Comparison of ENCODE assay signal across 8 cellular contexts in the genomic region with DNA sequence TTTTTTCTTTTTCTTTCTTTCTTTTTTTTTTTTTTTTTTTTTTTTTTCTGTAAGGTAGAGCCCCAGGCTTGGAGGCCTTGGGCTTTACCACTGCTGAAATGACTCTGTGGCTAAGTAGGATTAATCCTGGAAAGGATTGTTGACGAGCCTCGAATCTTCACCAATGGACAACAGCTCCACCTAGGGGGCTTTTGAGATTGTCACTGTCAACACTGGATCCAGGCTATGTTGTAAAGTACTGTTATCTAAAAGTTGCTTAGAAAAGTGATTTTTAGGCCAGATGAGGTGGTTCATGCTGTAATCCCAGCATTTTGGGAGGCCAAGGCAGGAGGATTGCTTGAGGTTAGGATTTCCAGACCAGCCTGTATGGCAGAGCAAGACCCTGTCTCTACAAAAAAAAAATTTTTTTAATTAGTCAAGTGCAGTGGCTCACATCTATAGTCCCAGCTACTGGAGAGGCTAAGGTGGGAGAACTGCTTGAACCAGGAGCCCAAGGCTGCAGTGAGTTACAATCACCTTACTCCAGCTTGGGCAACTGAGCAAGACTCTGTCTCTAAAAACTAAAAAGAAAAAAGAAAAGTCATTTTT. TPM values are rescaled to one million over a fixed set of nuclear protein-coding genes. Genes with fewer than 3 reads are reported as not detected.
A peak's percentile ranks its signal among the peaks of the same experiment; 100 is the strongest.
DNase-seq lines count a peak whose midpoint lies in the region; ATAC-seq, FAIRE-seq and TF ChIP-seq lines count a peak whose summit lies in the region.

No MANE protein-coding gene starts in this region.

- H3K36me3 ChIP-seq in Loucy (ENCODE audit: insufficient read depth, low read length), result peaks cover 64% of the 10 kb centered on the region; the same call in 1 of the 2 replicates
- no peaks in the 10 kb centered on the region for H3K36me3 ChIP-seq in astrocyte (ENCODE audit: insufficient read depth, low read length)

- H3F3A ChIP-seq in Loucy (ENCODE audit: low read depth), result no peaks in the 10 kb centered on the region

- H3K79me2 ChIP-seq in Loucy (ENCODE audit: insufficient read depth, low read length) (no peaks in the 10 kb centered on the region), astrocyte (ENCODE audit: insufficient read depth, low read length) (no peaks in the 10 kb centered on the region)

- ATAC-seq in sciatic nerve, result peak; percentile 95
- no peak for ATAC-seq in HG02938 (IDR thresholded peaks at IDR 0.05; ENCODE audit: unreplicated experiment)
- ATAC-seq in GM18909 (IDR thresholded peaks at IDR 0.05; ENCODE audit: poor library complexity, unreplicated experiment), result no peak

- intact Hi-C loops in sciatic nerve (cut with DNase I), result no loop called here

- TF ChIP-seq CTCF in Loucy (conservative IDR thresholded peaks at IDR 0.05; ENCODE audit: low read length) (peak; percentile 83), astrocyte (IDR thresholded peaks at IDR 0.05; ENCODE audit: insufficient read depth, low read depth, low read length) (peak; percentile 75)

- no peak overlapping the region for H3K4me2 ChIP-seq in Loucy (ENCODE audit: low read depth, low read length, poor library complexity, severe bottlenecking)
- H3K4me2 ChIP-seq in astrocyte (ENCODE audit: low read length), result no peak overlapping the region

- H2AFZ ChIP-seq in Loucy (ENCODE audit: low read length) (no peak overlapping the region), astrocyte (ENCODE audit: low read depth, low read length) (no peak overlapping the region)

- peaks cover 17% of the 10 kb centered on the region for H3K36me3 Mint-ChIP-seq in astrocyte (ENCODE audit: low read depth, unreplicated experiment)

- no peak overlapping the region for H3K4me3 ChIP-seq in Loucy (ENCODE audit: low read length, poor library complexity, severe bottlenecking)
- no peak overlapping the region for H3K4me3 ChIP-seq in astrocyte (ENCODE audit: insufficient read depth, low read depth, low read length)

- H3K4me1 Mint-ChIP-seq in astrocyte (ENCODE audit: low read depth, unreplicated experiment), result peaks cover 12% of the 10 kb centered on the region

- H3K4me1 ChIP-seq in Loucy (ENCODE audit: insufficient read depth, low read length, poor library complexity, severe bottlenecking), result no peaks in the 10 kb centered on the region
- peaks cover 10% of the 10 kb centered on the region for H3K4me1 ChIP-seq in astrocyte (ENCODE audit: insufficient read depth, low read length)

- no peak overlapping the region for H3K4me3 Mint-ChIP-seq in astrocyte (ENCODE audit: unreplicated experiment)

- H3K27ac Mint-ChIP-seq in astrocyte (ENCODE audit: unreplicated experiment), result no peak overlapping the region

- no peaks in the 10 kb centered on the region for H3K9me3 ChIP-seq in Loucy (ENCODE audit: insufficient read depth, low read depth, low read length)
- no peaks in the 10 kb centered on the region for H3K9me3 ChIP-seq in astrocyte (ENCODE audit: insufficient read depth, low read depth, low read length)

- DNase-seq in T follicular helper cell (ENCODE audit: low read depth) (peak; percentile 22), astrocyte (ENCODE audit: low read depth) (peak; percentile 62), hepatic stellate cell (ENCODE audit: low spot score) (peak; percentile 85), sciatic nerve (ENCODE audit: low spot score) (peak; percentile 73)

- FAIRE-seq in G401.6 (lab: Jason Lieb, UNC) (peak; percentile 96), astrocyte (lab: Jason Lieb, UNC) (no peak)

- no peaks in the 10 kb centered on the region for H3K27me3 ChIP-seq in Loucy (ENCODE audit: insufficient read depth, low read length, poor library complexity, severe bottlenecking)
- H3K27me3 ChIP-seq in astrocyte (ENCODE audit: insufficient read depth, low read length), result no peaks in the 10 kb centered on the region

- H3K27me3 Mint-ChIP-seq in astrocyte (ENCODE audit: low read depth, unreplicated experiment), result no peaks in the 10 kb centered on the region

- H3K9ac ChIP-seq in Loucy (ENCODE audit: low read depth, low read length, poor library complexity, severe bottlenecking) (no peak overlapping the region), astrocyte (ENCODE audit: low read length) (no peak overlapping the region)

- H3K9me3 Mint-ChIP-seq in astrocyte (ENCODE audit: unreplicated experiment), result no peaks in the 10 kb centered on the region

- no peak overlapping the region for H3K27ac ChIP-seq in astrocyte (ENCODE audit: low read depth, low read length)

- H4K20me1 ChIP-seq in Loucy (ENCODE audit: insufficient read depth, low read length, poor library complexity, severe bottlenecking) (peaks cover 4% of the 10 kb centered on the region), astrocyte (ENCODE audit: insufficient read depth, low read length) (peaks cover 45% of the 10 kb centered on the region)

- no peaks in the 10 kb centered on the region for H3K9me2 ChIP-seq in Loucy (replicated peaks; ENCODE audit: low read depth, low read length)

RNA-seq across cellular contexts. Expression of a gene that starts 41.6 kb away (rescaled TPM):
- total RNA-seq in astrocyte (49.3 and 53.2 TPM in 2 replicates), sciatic nerve (21.0 TPM)

RNA-seq across cellular contexts. Expression of a gene that starts 41.8 kb away (rescaled TPM):
- total RNA-seq in astrocyte (7.5 and 8.1 TPM in 2 replicates), sciatic nerve (6.5 TPM)

RNA-seq across cellular contexts. Expression of a gene that starts 56.4 kb away (rescaled TPM):
- 40.3 and 40.4 TPM in 2 replicates for total RNA-seq in astrocyte
- 53.7 TPM for total RNA-seq in sciatic nerve

Comparison
In these comparisons a context has a peak if more than half of its experiments do, and no peak if none do; other contexts are left out.
1. DNase-seq: peak in every context shown above with its lines; median percentile 85 in hepatic stellate cell; 73 in sciatic nerve; 62 in astrocyte; 22 in T follicular helper cell.